ENCODE assay signal across 15 cellular contexts in the genomic region with DNA sequence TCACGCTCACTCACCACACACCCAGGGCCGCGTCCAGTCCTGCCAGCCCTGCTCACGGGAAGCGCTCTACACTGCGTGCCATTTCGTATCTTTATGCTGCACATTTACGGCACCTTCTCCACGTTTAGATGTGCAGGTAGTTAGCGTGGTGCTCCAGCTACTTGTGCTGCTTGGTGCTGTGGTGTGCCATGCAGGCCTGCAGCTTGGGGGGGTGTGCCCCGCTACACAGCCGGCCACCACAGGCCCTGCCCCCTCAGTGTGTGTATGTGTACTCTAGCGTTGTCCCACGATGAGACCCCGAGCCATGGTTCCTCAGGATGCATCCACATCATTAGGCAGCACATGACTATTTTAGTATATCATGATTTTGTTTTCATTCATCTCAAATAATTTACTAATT. TPM values are rescaled to one million over a fixed set of nuclear protein-coding genes. Genes with fewer than 3 reads are reported as not detected.
DNase-seq lines count a peak whose midpoint lies in the region; ATAC-seq and TF ChIP-seq lines count a peak whose summit lies in the region.
"Had no signal": no experiment of that assay in that cellular context is flagged by ENCODE, and none has a peak within 500 bp of the region (broad histone marks: within the 10 kb centered on the region; RNA-seq: fewer than 3 reads in every experiment).

No MANE protein-coding gene starts in this region.

- H3K4me3 Mint-ChIP-seq in natural killer cell: no peak overlapping the region
- no peak overlapping the region for H3K4me3 Mint-ChIP-seq in natural killer cell treated with Interleukin-12 subunit alpha and Interleukin-12 subunit beta and Interleukin-15 and Interleukin-18, amount 100 ng/mL, for 72 hours
- H3K4me3 Mint-ChIP-seq in activated T-helper 17 cell treated with anti-CD3 and anti-CD28 coated beads, Interleukin-2, amount 50 U/mL, for 72 hours: peak overlapping the region; percentile 18

- no peak for ATAC-seq in natural killer cell
- ATAC-seq in natural killer cell treated with Interleukin-12 subunit alpha and Interleukin-12 subunit beta and Interleukin-15 and Interleukin-18, amount 100 ng/mL, for 72 hours: no peak
- ATAC-seq in activated T-helper 17 cell treated with anti-CD3 and anti-CD28 coated beads, Interleukin-2, amount 50 U/mL, for 72 hours (replicated peaks): no peak
- ATAC-seq in upper lobe of right lung: no peak
- ATAC-seq: PC-3 had no signal

- peaks cover 50 to 53% of the 10 kb centered on the region in 2 donors for H3K4me1 Mint-ChIP-seq in natural killer cell
- H3K4me1 Mint-ChIP-seq in natural killer cell treated with Interleukin-12 subunit alpha and Interleukin-12 subunit beta and Interleukin-15 and Interleukin-18, amount 100 ng/mL, for 72 hours (ENCODE audit: low read depth in 2 of 2): peaks cover 32 to 38% of the 10 kb centered on the region in 2 donors
- H3K4me1 Mint-ChIP-seq in activated T-helper 17 cell treated with anti-CD3 and anti-CD28 coated beads, Interleukin-2, amount 50 U/mL, for 72 hours: peaks cover 11% of the 10 kb centered on the region

- intact Hi-C loops in natural killer cell (cut with micrococcal nuclease) (no loop called here), upper lobe of right lung (cut with DNase I) (no loop called here)

- peak overlapping the region; percentile 19 to 76 for H3K27ac Mint-ChIP-seq in natural killer cell
- H3K27ac Mint-ChIP-seq in natural killer cell treated with Interleukin-12 subunit alpha and Interleukin-12 subunit beta and Interleukin-15 and Interleukin-18, amount 100 ng/mL, for 72 hours: peak overlapping the region in 1 of 2 donors; percentile 4
- peak overlapping the region; percentile 25 for H3K27ac Mint-ChIP-seq in activated T-helper 17 cell treated with anti-CD3 and anti-CD28 coated beads, Interleukin-2, amount 50 U/mL, for 72 hours

- H3K27ac ChIP-seq in upper lobe of right lung: no peak overlapping the region
- H3K27ac ChIP-seq: C4-2B had no signal

- no peak overlapping the region for H3K4me3 ChIP-seq in upper lobe of right lung

- H3K36me3 Mint-ChIP-seq in natural killer cell: no peaks in the 10 kb centered on the region
- H3K36me3 Mint-ChIP-seq in natural killer cell treated with Interleukin-12 subunit alpha and Interleukin-12 subunit beta and Interleukin-15 and Interleukin-18, amount 100 ng/mL, for 72 hours: peaks cover 9% of the 10 kb centered on the region
- H3K36me3 Mint-ChIP-seq in activated T-helper 17 cell treated with anti-CD3 and anti-CD28 coated beads, Interleukin-2, amount 50 U/mL, for 72 hours (ENCODE audit: low read depth): peaks cover 41% of the 10 kb centered on the region

- no peaks in the 10 kb centered on the region for H3K27me3 ChIP-seq in upper lobe of right lung

- peaks cover 9% of the 10 kb centered on the region for H3K36me3 ChIP-seq in upper lobe of right lung

- DNase-seq in NCI-H510A treated with DMSO at 0.1 percent for 48 hours (lab: John Stamatoyannopoulos, UW): peak; percentile 79
- DNase-seq in NCI-H510A (lab: John Stamatoyannopoulos, UW): no peak
- DNase-seq in natural killer cell: no peak
- no peak for DNase-seq in natural killer cell treated with Interleukin-12 subunit alpha and Interleukin-12 subunit beta and Interleukin-15 and Interleukin-18, amount 100 ng/mL, for 72 hours (ENCODE audit: low spot score)
- DNase-seq in upper lobe of right lung: peak; percentile 51
- DNase-seq in dedifferentiated amniotic fluid mesenchymal stem cell (ENCODE audit: extremely low spot score): no peak
- DNase-seq in MV-4-11 (lab: John Stamatoyannopoulos, UW): no peak
- DNase-seq: Karpas-422, MM.1S, NCI-H526 treated with DMSO at 0.1 percent for 48 hours, PC-3 had no signal

- H3K27me3 Mint-ChIP-seq in natural killer cell (ENCODE audit: low read depth in 2 of 2): peaks cover 5 to 16% of the 10 kb centered on the region in 2 donors
- peaks cover 6 to 10% of the 10 kb centered on the region in 2 donors for H3K27me3 Mint-ChIP-seq in natural killer cell treated with Interleukin-12 subunit alpha and Interleukin-12 subunit beta and Interleukin-15 and Interleukin-18, amount 100 ng/mL, for 72 hours
- no peaks in the 10 kb centered on the region for H3K27me3 Mint-ChIP-seq in activated T-helper 17 cell treated with anti-CD3 and anti-CD28 coated beads, Interleukin-2, amount 50 U/mL, for 72 hours

- TF ChIP-seq CTCF in natural killer cell (IDR thresholded peaks at IDR 0.05) (no peak), upper lobe of right lung (IDR thresholded peaks at IDR 0.05) (no peak)

- no peaks in the 10 kb centered on the region for H3K4me1 ChIP-seq in upper lobe of right lung

- no peaks in the 10 kb centered on the region for H3K9me3 ChIP-seq in upper lobe of right lung

- no peaks in the 10 kb centered on the region for H3K9me3 Mint-ChIP-seq in natural killer cell
- H3K9me3 Mint-ChIP-seq in natural killer cell treated with Interleukin-12 subunit alpha and Interleukin-12 subunit beta and Interleukin-15 and Interleukin-18, amount 100 ng/mL, for 72 hours: no peaks in the 10 kb centered on the region
- H3K9me3 Mint-ChIP-seq in activated T-helper 17 cell treated with anti-CD3 and anti-CD28 coated beads, Interleukin-2, amount 50 U/mL, for 72 hours: no peaks in the 10 kb centered on the region

RNA-seq across cellular contexts. Expression of gene SNAP47, which starts 38.3 kb away (rescaled TPM):
- total RNA-seq in natural killer cell: 10 to 100 TPM; 19.0 to 24.2 (median 23.1) TPM
- 10 to 100 TPM; 23.5 to 32.5 TPM for total RNA-seq in natural killer cell treated with Interleukin-12 subunit alpha and Interleukin-12 subunit beta and Interleukin-15 and Interleukin-18, amount 100 ng/mL, for 72 hours
- 10 to 100 TPM; 42.9 to 53.6 TPM for total RNA-seq in activated T-helper 17 cell treated with anti-CD3 and anti-CD28 coated beads, Interleukin-2, amount 50 U/mL, for 72 hours
- total RNA-seq in upper lobe of right lung: 27.7 TPM

RNA-seq across cellular contexts. Expression of gene JMJD4, which starts 38.5 kb away (rescaled TPM):
- total RNA-seq in natural killer cell (10 to 100 TPM in 2 of 3 donors, 1 to 10 TPM in 1; 8.8 to 12.4 (median 12.3) TPM), upper lobe of right lung (15.1 TPM)
- 10 to 100 TPM; 17.3 to 34.0 TPM for total RNA-seq in natural killer cell treated with Interleukin-12 subunit alpha and Interleukin-12 subunit beta and Interleukin-15 and Interleukin-18, amount 100 ng/mL, for 72 hours
- 10 to 100 TPM; 10.6 to 19.9 TPM for total RNA-seq in activated T-helper 17 cell treated with anti-CD3 and anti-CD28 coated beads, Interleukin-2, amount 50 U/mL, for 72 hours

RNA-seq across cellular contexts. Expression of gene PRSS38, which starts 41.9 kb away (rescaled TPM):
- not detected for total RNA-seq in natural killer cell
- total RNA-seq in natural killer cell treated with Interleukin-12 subunit alpha and Interleukin-12 subunit beta and Interleukin-15 and Interleukin-18, amount 100 ng/mL, for 72 hours: not detected
- total RNA-seq in activated T-helper 17 cell treated with anti-CD3 and anti-CD28 coated beads, Interleukin-2, amount 50 U/mL, for 72 hours: not detected
- not detected for total RNA-seq in upper lobe of right lung
- total RNA-seq: H4, PC-3, SK-MEL-5 had no signal

Comparison
In these comparisons a context has a peak if more than half of its experiments do, and no peak if none do; other contexts are left out.
1. DNase-seq: peak in NCI-H510A treated with DMSO at 0.1 percent for 48 hours (single experiment) and upper lobe of right lung (single experiment); none in NCI-H510A (single experiment), natural killer cell (single experiment), natural killer cell treated with Interleukin-12 subunit alpha and Interleukin-12 subunit beta and Interleukin-15 and Interleukin-18, amount 100 ng/mL, for 72 hours (single experiment), dedifferentiated amniotic fluid mesenchymal stem cell (single experiment) and MV-4-11 (single experiment).